Comparison of ENCODE assay signal across 1 cellular context in genomic region chr15:45589296-45589695, GRCh38.
TF ChIP-seq lines count a peak whose summit lies in the region.

No MANE protein-coding gene starts in this region.

TF ChIP-seq in neural cell, 6 proteins besides CTCF, POLR2A, EP300 and RAD21 (continued from another document):
- TF ChIP-seq REST (IDR thresholded peaks at IDR 0.05; ENCODE audit: borderline replicate concordance) (no peak), TAF1 (IDR thresholded peaks at IDR 0.05; ENCODE audit: low read depth) (no peak), SMC3 (conservative IDR thresholded peaks at IDR 0.05; ENCODE audit: poor library complexity) (no peak), POLR2AphosphoS5 (IDR thresholded peaks at IDR 0.05) (no peak)
